ENCODE assay signal across 32 cellular contexts in genomic region chr12:116588390-116589028, GRCh38. TPM values are rescaled to one million over a fixed set of nuclear protein-coding genes. Genes with fewer than 3 reads are reported as not detected.
DNase-seq lines count a peak whose midpoint lies in the region; ATAC-seq, FAIRE-seq and TF ChIP-seq lines count a peak whose summit lies in the region.
"Had no signal": no experiment of that assay in that cellular context is flagged by ENCODE, and none has a peak within 500 bp of the region (broad histone marks: within the 10 kb centered on the region; RNA-seq: fewer than 3 reads in every experiment).

No MANE protein-coding gene starts in this region.

- H3K9me1 ChIP-seq in K562 (ENCODE audit: control insufficient read depth, insufficient read depth, low read length) = no peaks in the 10 kb centered on the region

- CTCF ChIA-PET in A549 (lab: Yijun Ruan, JAX) = interaction anchor here (0.6 to 3.6 kb wide), 4 partner anchors 11 to 312 kb away, joined by 3 to 19 read pairs (median 4); no protein-coding TSS in a partner anchor
- CTCF ChIA-PET in HEK293 (lab: Yijun Ruan, JAX) = interaction anchor here (0.6 kb wide), 2 partner anchors 11 to 38 kb away, joined by 3 to 6 read pairs; no protein-coding TSS in a partner anchor
- CTCF ChIA-PET in K562 (lab: Yijun Ruan, JAX; ENCODE audit: low intra/inter-chr PET ratio) = no interaction called here
- CTCF ChIA-PET in OCI-LY7 (lab: Charles Lee; ENCODE audit: unreplicated experiment) = interaction anchor here (0.6 kb wide), 1 partner anchor 52 kb away, joined by 8 read pairs; no protein-coding TSS in a partner anchor

- intact Hi-C loops in K562 (cut with micrococcal nuclease) (no loop called here), OCI-LY7 (cut with micrococcal nuclease; ENCODE audit: unreplicated experiment) (no loop called here)

- no TSS peak for BruUV-seq in K562 (replicated peaks; lab: Mats Ljungman, UMichigan)
- no TSS peak for BruUV-seq in OCI-LY7 (replicated peaks; lab: Mats Ljungman, UMichigan)

- no peak for TF ChIP-seq RAD21 in A549 (conservative IDR thresholded peaks at IDR 0.05 in 1 of 2, IDR thresholded peaks at IDR 0.05 in 1 of 2)
- no peak for TF ChIP-seq RAD21 in K562 (CRISPR knock-in tag; conservative IDR thresholded peaks at IDR 0.05 in 1 of 2, IDR thresholded peaks at IDR 0.05 in 1 of 2)

- H3K27ac ChIP-seq in A549 = no peak overlapping the region
- H3K27ac ChIP-seq in HEK293 (ENCODE audit: extremely low read depth, low read depth, low read length) = no peak overlapping the region
- H3K27ac ChIP-seq in K562 (ENCODE audit: extremely low read depth, low read depth, low read length) = no peak overlapping the region
- no peak overlapping the region for H3K27ac ChIP-seq in OCI-LY7 (ENCODE audit: low read depth, low read length, poor library complexity, severe bottlenecking)
- H3K27ac ChIP-seq: 22Rv1; BLaER1; BLaER1 treated with 17β-estradiol and CSF1 and Interleukin-3, amounts not matched to agents 10 nM and 100 nM; C4-2B had no signal

- POLR2A ChIA-PET in A549 (lab: Yijun Ruan, JAX) = no interaction called here
- POLR2A ChIA-PET in HEK293 (lab: Yijun Ruan, JAX) = interaction anchor here (0.5 kb wide), 1 partner anchor 1985 kb away, joined by 3 read pairs; no protein-coding TSS in a partner anchor
- POLR2A ChIA-PET in K562 (lab: Yijun Ruan, JAX) = interaction anchor here (0.6 kb wide), 1 partner anchor 8 kb away, joined by 3 read pairs; no protein-coding TSS in a partner anchor
- POLR2A ChIA-PET in OCI-LY7 (lab: Charles Lee) = interaction anchor here (0.7 kb wide), 1 partner anchor 32 kb away, joined by 4 read pairs; no protein-coding TSS in a partner anchor

- TF ChIP-seq EP300 in A549 (IDR thresholded peaks at IDR 0.05) (no peak), K562 (IDR thresholded peaks at IDR 0.05; ENCODE audit: low read length) (no peak)

- H3K4me3 ChIP-seq in A549 (no peak overlapping the region), HEK293 (ENCODE audit: low read depth, low read length) (no peak overlapping the region), K562 (no peak overlapping the region), OCI-LY7 (ENCODE audit: low read depth, low read length, poor library complexity, severe bottlenecking) (no peak overlapping the region)
- H3K4me3 ChIP-seq: BLaER1; BLaER1 treated with 17β-estradiol and CSF1 and Interleukin-3, amounts not matched to agents 10 nM and 100 nM had no signal

- H3K4me2 ChIP-seq in A549 = no peak overlapping the region
- no peak overlapping the region for H3K4me2 ChIP-seq in K562 (ENCODE audit: insufficient read depth, low read length)
- H3K4me2 ChIP-seq in OCI-LY7 (ENCODE audit: low read length) = no peak overlapping the region
- H3K4me2 ChIP-seq: BLaER1; BLaER1 treated with 17β-estradiol and CSF1 and Interleukin-3, amounts not matched to agents 10 nM and 100 nM had no signal

- H3K27me3 ChIP-seq in K562 (ENCODE audit: control insufficient read depth in 2 of 2, insufficient read depth in 2 of 2, low read length in 2 of 2) = no peaks in the 10 kb centered on the region
- H3K27me3 ChIP-seq: BE2C; BLaER1; BLaER1 treated with 17β-estradiol and CSF1 and Interleukin-3, amounts not matched to agents 10 nM and 100 nM had no signal

- H3K9ac ChIP-seq in K562 (ENCODE audit: insufficient read depth in 1 of 2, low read depth in 2 of 2, low read length in 2 of 2) = no peak overlapping the region; a peak in 1 of 4 replicates
- H3K9ac ChIP-seq: BLaER1; BLaER1 treated with 17β-estradiol and CSF1 and Interleukin-3, amounts not matched to agents 10 nM and 100 nM had no signal

- no peak for DNase-seq in A549 (ENCODE audit: low read depth in 1 of 2, low spot score in 1 of 2)
- no peak for DNase-seq in K562 (ENCODE audit: extremely low read depth in 1 of 4, low spot score in 3 of 4)
- no peak for DNase-seq in kidney glomerular epithelial cell (lab: John Stamatoyannopoulos, UW)
- no peak for DNase-seq in OCI-LY7 (ENCODE audit: low spot score)
- DNase-seq: 8988T; ACHN; AML-193; BE2C; C1 segment of cervical spinal cord; Caco-2; Calu3; CD4-positive, alpha-beta memory T cell; CD4-positive, alpha-beta T cell; CD4-positive, CD25-positive, alpha-beta regulatory T cell; CD8-positive, alpha-beta memory T cell; CD8-positive, alpha-beta T cell; COR-L47; DMS 273 treated with DMSO at 0.1 percent for 48 hours; DMS153; DMS53; DMS79; DMS79 treated with DMSO at 0.1 percent for 48 hours; DND-41; EL had no signal

- TF ChIP-seq CTCF in A549 (IDR thresholded peaks at IDR 0.05) (no peak), HEK293 (tag by site-specific recombination; IDR thresholded peaks at IDR 0.05) (no peak), K562 (IDR thresholded peaks at IDR 0.05 in 2 of 3, conservative IDR thresholded peaks at IDR 0.05 in 1 of 3; ENCODE audit: insufficient read depth in 2 of 3, low read depth in 1 of 3, low read length in 3 of 3) (no peak), OCI-LY7 (conservative IDR thresholded peaks at IDR 0.05; ENCODE audit: low read length) (no peak)

- peaks cover 24% of the 10 kb centered on the region for H3K4me1 ChIP-seq in A549
- peaks cover 2% of the 10 kb centered on the region; the same call in 1 of the 2 replicates for H3K4me1 ChIP-seq in HEK293 (ENCODE audit: control insufficient read depth, insufficient read depth, low read length)
- peaks cover 8 to 11% of the 10 kb centered on the region in 2 experiments for H3K4me1 ChIP-seq in K562 (replicated peaks in 1 of 2; ENCODE audit: control insufficient read depth in 2 of 2, insufficient read depth in 2 of 2, low read length in 2 of 2)
- no peaks in the 10 kb centered on the region for H3K4me1 ChIP-seq in OCI-LY7 (ENCODE audit: insufficient read depth, low read length, poor library complexity, severe bottlenecking)

- in situ Hi-C loops in K562 (cut with MboI) = no loop called here

- ATAC-seq in A549 = no peak
- no peak for ATAC-seq in K562
- no peak for ATAC-seq in HG03565 (IDR thresholded peaks at IDR 0.05; ENCODE audit: unreplicated experiment)
- ATAC-seq: CD8-positive, alpha-beta T cell had no signal

- H3K79me2 ChIP-seq in K562 (ENCODE audit: control insufficient read depth, insufficient read depth, low read length) (no peaks in the 10 kb centered on the region), OCI-LY7 (ENCODE audit: insufficient read depth, low read depth, low read length) (no peaks in the 10 kb centered on the region)

- WGBS in A549 (ENCODE audit: missing lambda C conversion rate) = 86% methylated on average over 5 of the region's 5 CpGs
- 57% methylated on average over 5 of the region's 5 CpGs for WGBS in K562 (ENCODE audit: insufficient coverage, low coverage, missing lambda C conversion rate)

- FAIRE-seq in A549 (lab: Jason Lieb, UNC) (no peak), K562 (lab: Jason Lieb, UNC) (no peak)
- FAIRE-seq: A204.1, D721Med had no signal

- no peaks in the 10 kb centered on the region for H3K9me2 ChIP-seq in OCI-LY7 (ENCODE audit: insufficient read depth, low read length)

- H3K9me3 ChIP-seq in A549 = 0 out of 3 replicates have a peak, but pooled peaks cover 6% of the 10 kb centered on the region
- no peaks in the 10 kb centered on the region for H3K9me3 ChIP-seq in HEK293 (ENCODE audit: control insufficient read depth, insufficient read depth, low read depth, low read length)
- H3K9me3 ChIP-seq in K562 (replicated peaks; ENCODE audit: control insufficient read depth, insufficient read depth, low read depth, low read length) = no peaks in the 10 kb centered on the region; the same call in 1 of the 2 replicates
- H3K9me3 ChIP-seq in OCI-LY7 (ENCODE audit: low read length) = no peaks in the 10 kb centered on the region
- H3K9me3 ChIP-seq: BE2C, Caco-2 had no signal

- TF ChIP-seq POLR2A in A549 (IDR thresholded peaks at IDR 0.05; ENCODE audit: low read length) (no peak), K562 (conservative IDR thresholded peaks at IDR 0.05) (no peak)

- no peaks in the 10 kb centered on the region for H3K36me3 ChIP-seq in HEK293 (ENCODE audit: control insufficient read depth in 2 of 2, insufficient read depth in 1 of 2, low read length in 2 of 2)
- no peaks in the 10 kb centered on the region for H3K36me3 ChIP-seq in K562 (ENCODE audit: control insufficient read depth, insufficient read depth, low read length)
- H3K36me3 ChIP-seq in OCI-LY7 (ENCODE audit: insufficient read depth, low read length) = no peaks in the 10 kb centered on the region
- H3K36me3 ChIP-seq: BE2C, BLaER1 had no signal

- H4K20me1 ChIP-seq in K562 (replicated peaks; ENCODE audit: control insufficient read depth, insufficient read depth, low read length) = no peaks in the 10 kb centered on the region
- H4K20me1 ChIP-seq in OCI-LY7 (ENCODE audit: insufficient read depth, low read length) = no peaks in the 10 kb centered on the region
- H4K20me1 ChIP-seq: BLaER1; BLaER1 treated with 17β-estradiol and CSF1 and Interleukin-3, amounts not matched to agents 10 nM and 100 nM had no signal

- no peak overlapping the region for H2AFZ ChIP-seq in K562 (ENCODE audit: low read depth, low read length)
- H2AFZ ChIP-seq in OCI-LY7 (ENCODE audit: low read length) = no peak overlapping the region

RNA-seq across cellular contexts. Expression of gene MAP1LC3B2, which starts 29.3 kb away (rescaled TPM):
- polyA plus RNA-seq in A549 (2011; rRNA removed) (2.8 and 6.7 TPM in 2 replicates), A549 (2017; fragmentation: RNase III; extraction: RNeasy Plus Mini Kit Qiagen cat#74134 plus additional on column Dnase treatment) (1.4 to 2.9 TPM (median 2.1 TPM) in 3 replicates), K562 (2011; rRNA removed) (2.8 and 4.0 TPM in 2 replicates), K562 (2014; fragmentation: Illumina TruSeq; extraction: Trizol) (0.80 and 1.5 TPM in 2 replicates), K562 (2014; fragmentation: Nextera tagmentation; extraction: Ambion mirVana) (under 1 TPM; 0.55 to 0.63 TPM), K562 (2014; rRNA removed) (0.53 and 1.4 TPM in 2 replicates)
- polyA plus RNA-seq in A549 (2012; cell fraction: cytosol; rRNA removed) = 0.50 and 0.57 TPM in 2 replicates
- 0.56 and 0.61 TPM in 2 replicates for polyA plus RNA-seq in A549 (2012; cell fraction: nucleus; rRNA removed)
- polyA minus RNA-seq in A549 (2011; rRNA and poly(A)+ RNA removed) = 2.8 TPM in 2 replicates
- 2.1 and 3.8 TPM in 2 replicates for total RNA-seq in K562 (2011; cell fraction: chromatin; rRNA removed; ENCODE audit: low replicate concordance)
- total RNA-seq in K562 (2011; cell fraction: nucleolus; rRNA removed) = 1.3 and 1.7 TPM in 2 replicates
- total RNA-seq in K562 (2011; cell fraction: nucleoplasm; rRNA removed) = 2.2 and 4.4 TPM in 2 replicates
- total RNA-seq in K562 (2014; rRNA removed) (not detected in 2 replicates), K562 (2014; rRNA removed; fragmentation: Illumina TruSeq; extraction: Trizol) (0.76 and 0.96 TPM in 2 replicates), K562 (2015; rRNA removed; fragmentation: Illumina TruSeq; extraction: Trizol) (0.53 TPM in 1 of 2 replicates, not detected in the other), K562 (2021) (1.7 and 2.0 TPM in 2 replicates), OCI-LY7 (2022) (not detected in 2 replicates)
- 0.18 and 0.71 TPM in 2 replicates for polyA plus RNA-seq in K562 (2011; cell fraction: cytosol; rRNA removed)
- 2.7 and 4.3 TPM in 2 replicates for polyA plus RNA-seq in K562 (2011; cell fraction: nucleus; rRNA removed)
- 2.8 and 6.9 TPM in 2 replicates for polyA plus RNA-seq in K562 (2012)
- 1.8 and 2.2 TPM in 2 replicates for polyA minus RNA-seq in K562 (2011; rRNA and poly(A)+ RNA removed)
- not detected in 2 replicates for polyA minus RNA-seq in K562 (2011; cell fraction: cytosol; rRNA and poly(A)+ RNA removed)
- polyA minus RNA-seq in K562 (2011; cell fraction: nucleus; rRNA and poly(A)+ RNA removed) = not detected in 2 replicates
- not detected in 2 replicates for total RNA-seq in OCI-LY7 (2014; rRNA removed; shearing (Covaris generic))
- total RNA-seq: Caco-2 had no signal
